Comparison of ENCODE assay signal across 1 cellular context in the genomic region with DNA sequence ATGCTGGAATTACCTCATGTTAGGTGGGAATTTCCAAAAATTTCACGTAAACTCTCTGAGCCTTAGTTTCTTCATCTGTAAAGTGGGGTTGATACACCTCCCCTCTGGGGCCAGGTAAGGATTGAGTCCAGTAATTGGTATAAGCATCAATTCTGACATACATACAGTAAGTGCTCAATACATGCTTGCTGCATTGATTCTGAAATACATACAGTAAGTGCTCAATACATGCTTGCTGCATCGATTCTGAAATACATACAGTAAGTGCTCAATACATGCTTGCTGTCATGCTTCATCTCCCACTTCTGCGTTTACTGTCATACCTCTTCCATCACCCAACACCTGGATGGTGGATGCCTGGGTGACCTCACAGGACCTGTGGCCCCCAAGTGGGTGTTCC.
TF ChIP-seq lines count a peak whose summit lies in the region.

No MANE protein-coding gene starts in this region.

TF ChIP-seq in K562, 482 proteins besides CTCF, POLR2A, EP300 and RAD21:
- TF ChIP-seq BCOR (IDR thresholded peaks at IDR 0.05) (0 out of 2 replicates have a peak, but pooled peaks have one; percentile 13), HMG20A (CRISPR knock-in tag; conservative IDR thresholded peaks at IDR 0.05) (no peak), ZKSCAN8 (CRISPR knock-in tag; IDR thresholded peaks at IDR 0.05) (peak; percentile 97), RBM25 (IDR thresholded peaks at IDR 0.05; ENCODE audit: low read depth, low read length, severe bottlenecking) (peak; percentile 51)
TF ChIP-seq in K562: peak in this region for 3.
